1 cellular context compared by ENCODE assay signal in the genomic region with DNA sequence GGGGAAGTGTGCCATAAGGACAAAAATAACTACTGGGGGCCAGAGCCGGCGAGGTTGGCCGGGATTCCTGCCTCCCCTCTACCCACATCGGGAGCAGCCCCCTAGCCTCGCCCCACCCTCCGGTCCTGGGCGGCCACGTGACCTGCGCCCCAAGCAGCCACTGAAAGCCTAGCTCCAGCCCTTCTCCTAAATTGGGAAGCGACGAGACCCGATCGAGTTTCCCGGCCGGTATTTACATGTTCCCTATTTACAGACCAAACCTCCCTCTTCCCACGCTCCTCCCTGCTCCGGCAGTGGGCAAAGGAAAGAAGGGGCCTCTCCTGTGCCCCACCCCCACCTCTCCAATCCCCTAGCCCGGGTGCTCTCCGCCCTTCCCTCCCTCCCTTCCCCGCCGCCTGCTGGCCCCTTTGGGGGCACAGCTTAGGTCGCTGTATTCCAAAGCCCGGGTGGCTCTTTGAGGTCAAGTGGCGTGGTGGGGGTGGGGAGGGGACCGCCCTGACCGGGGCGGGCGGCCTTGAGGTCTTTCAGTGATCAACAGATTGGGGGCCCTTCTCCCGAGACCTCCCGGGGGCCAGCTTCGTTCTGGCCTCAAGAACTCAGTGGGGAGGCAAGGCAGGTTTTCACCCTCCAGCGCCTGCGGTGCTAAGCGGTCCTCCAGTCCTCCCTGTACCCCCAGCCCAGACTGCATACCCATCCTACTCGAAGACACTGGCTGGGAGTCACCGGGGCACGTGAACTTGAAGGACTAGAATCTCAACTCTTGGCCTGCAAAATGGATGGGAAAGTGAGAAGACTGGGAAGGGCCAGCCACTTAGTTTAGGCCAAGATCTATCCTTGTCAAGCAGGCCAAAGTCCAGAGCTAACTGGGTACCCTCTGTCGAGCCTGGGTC.
A peak's percentile ranks its signal among the peaks of the same experiment; 100 is the strongest.
TF ChIP-seq lines count a peak whose summit lies in the region.

No MANE protein-coding gene starts in this region.

TF ChIP-seq in HepG2, 621 proteins besides CTCF, POLR2A, EP300 and RAD21 (continued from another document and continues in another):
- TF ChIP-seq, protein P1, sequence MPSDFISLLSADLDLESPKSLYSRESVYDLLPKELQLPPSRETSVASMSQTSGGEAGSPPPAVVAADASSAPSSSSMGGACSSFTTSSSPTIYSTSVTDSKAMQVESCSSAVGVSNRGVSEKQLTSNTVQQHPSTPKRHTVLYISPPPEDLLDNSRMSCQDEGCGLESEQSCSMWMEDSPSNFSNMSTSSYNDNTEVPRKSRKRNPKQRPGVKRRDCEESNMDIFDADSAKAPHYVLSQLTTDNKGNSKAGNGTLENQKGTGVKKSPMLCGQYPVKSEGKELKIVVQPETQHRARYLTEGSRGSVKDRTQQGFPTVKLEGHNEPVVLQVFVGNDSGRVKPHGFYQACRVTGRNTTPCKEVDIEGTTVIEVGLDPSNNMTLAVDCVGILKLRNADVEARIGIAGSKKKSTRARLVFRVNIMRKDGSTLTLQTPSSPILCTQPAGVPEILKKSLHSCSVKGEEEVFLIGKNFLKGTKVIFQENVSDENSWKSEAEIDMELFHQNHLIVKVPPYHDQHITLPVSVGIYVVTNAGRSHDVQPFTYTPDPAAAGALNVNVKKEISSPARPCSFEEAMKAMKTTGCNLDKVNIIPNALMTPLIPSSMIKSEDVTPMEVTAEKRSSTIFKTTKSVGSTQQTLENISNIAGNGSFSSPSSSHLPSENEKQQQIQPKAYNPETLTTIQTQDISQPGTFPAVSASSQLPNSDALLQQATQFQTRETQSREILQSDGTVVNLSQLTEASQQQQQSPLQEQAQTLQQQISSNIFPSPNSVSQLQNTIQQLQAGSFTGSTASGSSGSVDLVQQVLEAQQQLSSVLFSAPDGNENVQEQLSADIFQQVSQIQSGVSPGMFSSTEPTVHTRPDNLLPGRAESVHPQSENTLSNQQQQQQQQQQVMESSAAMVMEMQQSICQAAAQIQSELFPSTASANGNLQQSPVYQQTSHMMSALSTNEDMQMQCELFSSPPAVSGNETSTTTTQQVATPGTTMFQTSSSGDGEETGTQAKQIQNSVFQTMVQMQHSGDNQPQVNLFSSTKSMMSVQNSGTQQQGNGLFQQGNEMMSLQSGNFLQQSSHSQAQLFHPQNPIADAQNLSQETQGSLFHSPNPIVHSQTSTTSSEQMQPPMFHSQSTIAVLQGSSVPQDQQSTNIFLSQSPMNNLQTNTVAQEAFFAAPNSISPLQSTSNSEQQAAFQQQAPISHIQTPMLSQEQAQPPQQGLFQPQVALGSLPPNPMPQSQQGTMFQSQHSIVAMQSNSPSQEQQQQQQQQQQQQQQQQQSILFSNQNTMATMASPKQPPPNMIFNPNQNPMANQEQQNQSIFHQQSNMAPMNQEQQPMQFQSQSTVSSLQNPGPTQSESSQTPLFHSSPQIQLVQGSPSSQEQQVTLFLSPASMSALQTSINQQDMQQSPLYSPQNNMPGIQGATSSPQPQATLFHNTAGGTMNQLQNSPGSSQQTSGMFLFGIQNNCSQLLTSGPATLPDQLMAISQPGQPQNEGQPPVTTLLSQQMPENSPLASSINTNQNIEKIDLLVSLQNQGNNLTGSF (CRISPR knock-in tag; IDR thresholded peaks at IDR 0.05): no peak
- TF ChIP-seq ZNF441 (CRISPR knock-in tag; IDR thresholded peaks at IDR 0.05; ENCODE audit: borderline replicate concordance) (no peak), MTA3 (CRISPR knock-in tag; IDR thresholded peaks at IDR 0.05) (no peak), RFX5 (IDR thresholded peaks at IDR 0.05; ENCODE audit: low read depth, low read length) (no peak), ZNF747 (CRISPR knock-in tag; IDR thresholded peaks at IDR 0.05; ENCODE audit: borderline replicate concordance) (no peak), HIVEP1 (CRISPR knock-in tag; IDR thresholded peaks at IDR 0.05) (no peak), RBM22 (optimal IDR thresholded peaks at IDR 0.05; ENCODE audit: low read length) (no peak), ZNF367 (CRISPR knock-in tag; IDR thresholded peaks at IDR 0.05; ENCODE audit: borderline replicate concordance) (no peak), SMARCE1 (IDR thresholded peaks at IDR 0.05; ENCODE audit: borderline replicate concordance) (no peak), RBAK (CRISPR knock-in tag; IDR thresholded peaks at IDR 0.05) (no peak), ZNF263 (CRISPR knock-in tag; IDR thresholded peaks at IDR 0.05) (0 out of 2 replicates have a peak, but pooled peaks have one; percentile 61), ZNF766 (CRISPR knock-in tag; IDR thresholded peaks at IDR 0.05; ENCODE audit: borderline replicate concordance) (no peak), ZNF350 (CRISPR knock-in tag; IDR thresholded peaks at IDR 0.05; ENCODE audit: borderline replicate concordance, low read depth) (no peak; the same call in 1 of the 2 replicates), MIER2 (CRISPR knock-in tag; IDR thresholded peaks at IDR 0.05) (no peak), TAF1 (CRISPR knock-in tag; IDR thresholded peaks at IDR 0.05) (no peak), HNRNPL (IDR thresholded peaks at IDR 0.05; ENCODE audit: low read depth, low read length) (0 out of 2 replicates have a peak, but pooled peaks have one; percentile 4), TCF7L2 (IDR thresholded peaks at IDR 0.05; ENCODE audit: low read depth, low read length) (no peak), NFKB2 (CRISPR knock-in tag; IDR thresholded peaks at IDR 0.05; ENCODE audit: borderline replicate concordance) (no peak), FOXK2 (IDR thresholded peaks at IDR 0.05) (no peak), NPAS2 (CRISPR knock-in tag; IDR thresholded peaks at IDR 0.05; ENCODE audit: borderline replicate concordance) (no peak), TEAD3 (CRISPR knock-in tag; optimal IDR thresholded peaks at IDR 0.05; ENCODE audit: borderline replicate concordance) (no peak), FOXO1 (CRISPR knock-in tag; IDR thresholded peaks at IDR 0.05) (no peak), SNRNP70 (IDR thresholded peaks at IDR 0.05; ENCODE audit: low read depth, low read length) (no peak), CBFB (CRISPR knock-in tag; IDR thresholded peaks at IDR 0.05) (no peak), ISL2 (CRISPR knock-in tag; IDR thresholded peaks at IDR 0.05) (no peak), PPARG (CRISPR knock-in tag; conservative IDR thresholded peaks at IDR 0.05) (no peak), RELA (CRISPR knock-in tag; IDR thresholded peaks at IDR 0.05) (no peak)
- TF ChIP-seq, protein P2, sequence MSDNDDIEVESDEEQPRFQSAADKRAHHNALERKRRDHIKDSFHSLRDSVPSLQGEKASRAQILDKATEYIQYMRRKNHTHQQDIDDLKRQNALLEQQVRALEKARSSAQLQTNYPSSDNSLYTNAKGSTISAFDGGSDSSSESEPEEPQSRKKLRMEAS (IDR thresholded peaks at IDR 0.05): 0 out of 2 replicates have a peak, but pooled peaks have one; percentile 8
- TF ChIP-seq, protein P3, sequence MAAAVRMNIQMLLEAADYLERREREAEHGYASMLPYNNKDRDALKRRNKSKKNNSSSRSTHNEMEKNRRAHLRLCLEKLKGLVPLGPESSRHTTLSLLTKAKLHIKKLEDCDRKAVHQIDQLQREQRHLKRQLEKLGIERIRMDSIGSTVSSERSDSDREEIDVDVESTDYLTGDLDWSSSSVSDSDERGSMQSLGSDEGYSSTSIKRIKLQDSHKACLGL (CRISPR knock-in tag; IDR thresholded peaks at IDR 0.05): no peak
- TF ChIP-seq, protein P4, sequence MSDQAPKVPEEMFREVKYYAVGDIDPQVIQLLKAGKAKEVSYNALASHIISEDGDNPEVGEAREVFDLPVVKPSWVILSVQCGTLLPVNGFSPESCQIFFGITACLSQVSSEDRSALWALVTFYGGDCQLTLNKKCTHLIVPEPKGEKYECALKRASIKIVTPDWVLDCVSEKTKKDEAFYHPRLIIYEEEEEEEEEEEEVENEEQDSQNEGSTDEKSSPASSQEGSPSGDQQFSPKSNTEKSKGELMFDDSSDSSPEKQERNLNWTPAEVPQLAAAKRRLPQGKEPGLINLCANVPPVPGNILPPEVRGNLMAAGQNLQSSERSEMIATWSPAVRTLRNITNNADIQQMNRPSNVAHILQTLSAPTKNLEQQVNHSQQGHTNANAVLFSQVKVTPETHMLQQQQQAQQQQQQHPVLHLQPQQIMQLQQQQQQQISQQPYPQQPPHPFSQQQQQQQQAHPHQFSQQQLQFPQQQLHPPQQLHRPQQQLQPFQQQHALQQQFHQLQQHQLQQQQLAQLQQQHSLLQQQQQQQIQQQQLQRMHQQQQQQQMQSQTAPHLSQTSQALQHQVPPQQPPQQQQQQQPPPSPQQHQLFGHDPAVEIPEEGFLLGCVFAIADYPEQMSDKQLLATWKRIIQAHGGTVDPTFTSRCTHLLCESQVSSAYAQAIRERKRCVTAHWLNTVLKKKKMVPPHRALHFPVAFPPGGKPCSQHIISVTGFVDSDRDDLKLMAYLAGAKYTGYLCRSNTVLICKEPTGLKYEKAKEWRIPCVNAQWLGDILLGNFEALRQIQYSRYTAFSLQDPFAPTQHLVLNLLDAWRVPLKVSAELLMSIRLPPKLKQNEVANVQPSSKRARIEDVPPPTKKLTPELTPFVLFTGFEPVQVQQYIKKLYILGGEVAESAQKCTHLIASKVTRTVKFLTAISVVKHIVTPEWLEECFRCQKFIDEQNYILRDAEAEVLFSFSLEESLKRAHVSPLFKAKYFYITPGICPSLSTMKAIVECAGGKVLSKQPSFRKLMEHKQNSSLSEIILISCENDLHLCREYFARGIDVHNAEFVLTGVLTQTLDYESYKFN (CRISPR knock-in tag; conservative IDR thresholded peaks at IDR 0.05): 0 out of 2 replicates have a peak, but pooled peaks have one; percentile 17
- TF ChIP-seq, protein P5, sequence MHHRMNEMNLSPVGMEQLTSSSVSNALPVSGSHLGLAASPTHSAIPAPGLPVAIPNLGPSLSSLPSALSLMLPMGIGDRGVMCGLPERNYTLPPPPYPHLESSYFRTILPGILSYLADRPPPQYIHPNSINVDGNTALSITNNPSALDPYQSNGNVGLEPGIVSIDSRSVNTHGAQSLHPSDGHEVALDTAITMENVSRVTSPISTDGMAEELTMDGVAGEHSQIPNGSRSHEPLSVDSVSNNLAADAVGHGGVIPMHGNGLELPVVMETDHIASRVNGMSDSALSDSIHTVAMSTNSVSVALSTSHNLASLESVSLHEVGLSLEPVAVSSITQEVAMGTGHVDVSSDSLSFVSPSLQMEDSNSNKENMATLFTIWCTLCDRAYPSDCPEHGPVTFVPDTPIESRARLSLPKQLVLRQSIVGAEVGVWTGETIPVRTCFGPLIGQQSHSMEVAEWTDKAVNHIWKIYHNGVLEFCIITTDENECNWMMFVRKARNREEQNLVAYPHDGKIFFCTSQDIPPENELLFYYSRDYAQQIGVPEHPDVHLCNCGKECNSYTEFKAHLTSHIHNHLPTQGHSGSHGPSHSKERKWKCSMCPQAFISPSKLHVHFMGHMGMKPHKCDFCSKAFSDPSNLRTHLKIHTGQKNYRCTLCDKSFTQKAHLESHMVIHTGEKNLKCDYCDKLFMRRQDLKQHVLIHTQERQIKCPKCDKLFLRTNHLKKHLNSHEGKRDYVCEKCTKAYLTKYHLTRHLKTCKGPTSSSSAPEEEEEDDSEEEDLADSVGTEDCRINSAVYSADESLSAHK (CRISPR knock-in tag; IDR thresholded peaks at IDR 0.05; ENCODE audit: borderline replicate concordance): no peak
- TF ChIP-seq, protein P6, sequence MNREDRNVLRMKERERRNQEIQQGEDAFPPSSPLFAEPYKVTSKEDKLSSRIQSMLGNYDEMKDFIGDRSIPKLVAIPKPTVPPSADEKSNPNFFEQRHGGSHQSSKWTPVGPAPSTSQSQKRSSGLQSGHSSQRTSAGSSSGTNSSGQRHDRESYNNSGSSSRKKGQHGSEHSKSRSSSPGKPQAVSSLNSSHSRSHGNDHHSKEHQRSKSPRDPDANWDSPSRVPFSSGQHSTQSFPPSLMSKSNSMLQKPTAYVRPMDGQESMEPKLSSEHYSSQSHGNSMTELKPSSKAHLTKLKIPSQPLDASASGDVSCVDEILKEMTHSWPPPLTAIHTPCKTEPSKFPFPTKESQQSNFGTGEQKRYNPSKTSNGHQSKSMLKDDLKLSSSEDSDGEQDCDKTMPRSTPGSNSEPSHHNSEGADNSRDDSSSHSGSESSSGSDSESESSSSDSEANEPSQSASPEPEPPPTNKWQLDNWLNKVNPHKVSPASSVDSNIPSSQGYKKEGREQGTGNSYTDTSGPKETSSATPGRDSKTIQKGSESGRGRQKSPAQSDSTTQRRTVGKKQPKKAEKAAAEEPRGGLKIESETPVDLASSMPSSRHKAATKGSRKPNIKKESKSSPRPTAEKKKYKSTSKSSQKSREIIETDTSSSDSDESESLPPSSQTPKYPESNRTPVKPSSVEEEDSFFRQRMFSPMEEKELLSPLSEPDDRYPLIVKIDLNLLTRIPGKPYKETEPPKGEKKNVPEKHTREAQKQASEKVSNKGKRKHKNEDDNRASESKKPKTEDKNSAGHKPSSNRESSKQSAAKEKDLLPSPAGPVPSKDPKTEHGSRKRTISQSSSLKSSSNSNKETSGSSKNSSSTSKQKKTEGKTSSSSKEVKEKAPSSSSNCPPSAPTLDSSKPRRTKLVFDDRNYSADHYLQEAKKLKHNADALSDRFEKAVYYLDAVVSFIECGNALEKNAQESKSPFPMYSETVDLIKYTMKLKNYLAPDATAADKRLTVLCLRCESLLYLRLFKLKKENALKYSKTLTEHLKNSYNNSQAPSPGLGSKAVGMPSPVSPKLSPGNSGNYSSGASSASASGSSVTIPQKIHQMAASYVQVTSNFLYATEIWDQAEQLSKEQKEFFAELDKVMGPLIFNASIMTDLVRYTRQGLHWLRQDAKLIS (CRISPR knock-in tag; IDR thresholded peaks at IDR 0.05): no peak
- TF ChIP-seq, protein P7, sequence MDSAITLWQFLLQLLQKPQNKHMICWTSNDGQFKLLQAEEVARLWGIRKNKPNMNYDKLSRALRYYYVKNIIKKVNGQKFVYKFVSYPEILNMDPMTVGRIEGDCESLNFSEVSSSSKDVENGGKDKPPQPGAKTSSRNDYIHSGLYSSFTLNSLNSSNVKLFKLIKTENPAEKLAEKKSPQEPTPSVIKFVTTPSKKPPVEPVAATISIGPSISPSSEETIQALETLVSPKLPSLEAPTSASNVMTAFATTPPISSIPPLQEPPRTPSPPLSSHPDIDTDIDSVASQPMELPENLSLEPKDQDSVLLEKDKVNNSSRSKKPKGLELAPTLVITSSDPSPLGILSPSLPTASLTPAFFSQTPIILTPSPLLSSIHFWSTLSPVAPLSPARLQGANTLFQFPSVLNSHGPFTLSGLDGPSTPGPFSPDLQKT (CRISPR knock-in tag; IDR thresholded peaks at IDR 0.05; ENCODE audit: borderline replicate concordance): no peak
- TF ChIP-seq, protein P8, sequence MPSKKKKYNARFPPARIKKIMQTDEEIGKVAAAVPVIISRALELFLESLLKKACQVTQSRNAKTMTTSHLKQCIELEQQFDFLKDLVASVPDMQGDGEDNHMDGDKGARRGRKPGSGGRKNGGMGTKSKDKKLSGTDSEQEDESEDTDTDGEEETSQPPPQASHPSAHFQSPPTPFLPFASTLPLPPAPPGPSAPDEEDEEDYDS (CRISPR knock-in tag; IDR thresholded peaks at IDR 0.05): no peak
- TF ChIP-seq, protein P9, sequence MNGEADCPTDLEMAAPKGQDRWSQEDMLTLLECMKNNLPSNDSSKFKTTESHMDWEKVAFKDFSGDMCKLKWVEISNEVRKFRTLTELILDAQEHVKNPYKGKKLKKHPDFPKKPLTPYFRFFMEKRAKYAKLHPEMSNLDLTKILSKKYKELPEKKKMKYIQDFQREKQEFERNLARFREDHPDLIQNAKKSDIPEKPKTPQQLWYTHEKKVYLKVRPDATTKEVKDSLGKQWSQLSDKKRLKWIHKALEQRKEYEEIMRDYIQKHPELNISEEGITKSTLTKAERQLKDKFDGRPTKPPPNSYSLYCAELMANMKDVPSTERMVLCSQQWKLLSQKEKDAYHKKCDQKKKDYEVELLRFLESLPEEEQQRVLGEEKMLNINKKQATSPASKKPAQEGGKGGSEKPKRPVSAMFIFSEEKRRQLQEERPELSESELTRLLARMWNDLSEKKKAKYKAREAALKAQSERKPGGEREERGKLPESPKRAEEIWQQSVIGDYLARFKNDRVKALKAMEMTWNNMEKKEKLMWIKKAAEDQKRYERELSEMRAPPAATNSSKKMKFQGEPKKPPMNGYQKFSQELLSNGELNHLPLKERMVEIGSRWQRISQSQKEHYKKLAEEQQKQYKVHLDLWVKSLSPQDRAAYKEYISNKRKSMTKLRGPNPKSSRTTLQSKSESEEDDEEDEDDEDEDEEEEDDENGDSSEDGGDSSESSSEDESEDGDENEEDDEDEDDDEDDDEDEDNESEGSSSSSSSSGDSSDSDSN (CRISPR knock-in tag; IDR thresholded peaks at IDR 0.05): peak; percentile 42; the same call in 1 of the 2 replicates
